Comparison of ENCODE assay signal across 1 cellular context in the genomic region with DNA sequence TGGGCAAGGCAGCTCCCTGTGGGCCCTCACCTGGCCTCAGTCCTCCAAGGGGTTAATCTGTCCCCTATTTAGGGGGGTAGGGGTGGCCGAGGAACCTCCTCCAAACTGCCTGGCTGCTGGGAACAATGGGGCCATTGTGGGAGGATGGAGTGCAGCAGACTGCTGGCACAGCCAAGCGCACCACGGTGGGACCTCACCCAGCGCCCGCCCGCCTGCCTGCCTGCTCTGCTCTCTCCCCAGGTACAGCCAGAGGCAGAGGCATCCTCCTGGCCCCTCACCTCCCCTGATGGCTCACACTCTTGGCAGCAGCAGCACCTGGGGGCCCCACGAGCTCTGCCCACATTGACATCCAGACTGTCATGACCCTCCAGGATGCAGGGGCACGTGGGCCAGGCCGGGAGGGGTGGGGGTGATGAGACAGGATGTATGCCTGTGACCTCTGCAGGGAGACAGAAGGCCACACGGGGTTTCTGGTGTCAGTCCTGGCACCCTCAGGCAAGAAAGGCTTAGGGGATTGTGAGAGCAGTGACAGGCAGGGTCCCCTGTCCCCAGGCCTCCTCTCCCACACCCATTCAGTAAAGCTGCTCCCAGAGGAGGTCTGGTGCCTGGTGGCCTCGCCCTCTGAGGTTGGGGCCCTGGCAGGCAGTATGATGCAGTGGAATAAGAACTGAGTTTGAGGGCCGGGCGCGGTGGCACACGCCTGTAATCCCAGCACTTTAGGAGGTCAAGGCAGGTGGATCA.
TF ChIP-seq lines count a peak whose summit lies in the region.

No MANE protein-coding gene starts in this region.

TF ChIP-seq in endothelial cell of umbilical vein, 7 proteins besides CTCF, POLR2A, EP300 and RAD21:
- TF ChIP-seq, protein P1, sequence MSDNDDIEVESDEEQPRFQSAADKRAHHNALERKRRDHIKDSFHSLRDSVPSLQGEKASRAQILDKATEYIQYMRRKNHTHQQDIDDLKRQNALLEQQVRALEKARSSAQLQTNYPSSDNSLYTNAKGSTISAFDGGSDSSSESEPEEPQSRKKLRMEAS (IDR thresholded peaks at IDR 0.05; ENCODE audit: insufficient read depth, insufficient read length), result no peak
- TF ChIP-seq FOS (IDR thresholded peaks at IDR 0.05; ENCODE audit: borderline replicate concordance, insufficient read depth, low read length) (no peak), EZH2 (IDR thresholded peaks at IDR 0.05; ENCODE audit: borderline replicate concordance, low read depth, low read length, severe bottlenecking) (no peak), JUN (IDR thresholded peaks at IDR 0.05; ENCODE audit: borderline replicate concordance, insufficient read depth, insufficient read length, low read depth) (no peak), GATA2 (IDR thresholded peaks at IDR 0.05; ENCODE audit: insufficient read depth, insufficient read length, low read depth, low read length) (no peak), POLR2AphosphoS5 (IDR thresholded peaks at IDR 0.05; ENCODE audit: insufficient read depth, low read depth, low read length) (no peak), MYC (IDR thresholded peaks at IDR 0.05; ENCODE audit: low read depth, low read length) (no peak)
